In the genomic region with DNA sequence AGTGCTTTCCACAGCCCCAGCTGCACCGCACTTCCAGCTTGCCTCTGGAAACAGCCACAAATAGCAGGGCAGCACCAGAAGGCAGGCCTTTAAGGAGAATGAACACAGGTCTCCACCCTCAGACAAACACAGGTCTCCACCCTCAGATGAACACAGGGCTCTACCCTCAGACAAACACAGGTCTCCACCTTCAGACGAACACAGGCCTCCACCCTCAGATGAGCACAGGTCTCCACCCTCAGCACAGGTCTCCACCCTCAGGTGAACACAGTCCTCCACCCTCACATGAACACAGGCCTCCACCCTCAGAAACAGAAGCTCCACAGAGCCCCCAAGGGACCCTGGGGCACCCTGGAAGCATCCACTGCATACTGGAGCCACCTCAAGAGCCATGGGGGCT, we compare ENCODE assay signal across 27 cellular contexts. TPM values are rescaled to one million over a fixed set of nuclear protein-coding genes. Genes with fewer than 3 reads are reported as not detected.
"Had no signal": no experiment of that assay in that cellular context is flagged by ENCODE, and none has a peak within 500 bp of the region (broad histone marks: within the 10 kb centered on the region; RNA-seq: fewer than 3 reads in every experiment).

No MANE protein-coding gene starts in this region.

- H3K4me2 ChIP-seq: SK-N-SH had no signal

- DNase-seq: KBM-7, MV-4-11, NCI-H1048, NCI-H1105, NCI-H1417, NCI-H146, NCI-H187, NCI-H2029, NCI-H2081 treated with DMSO at 0.1 percent for 48 hours, NCI-H2171, NCI-H226, NCI-H446, NCI-H510A, NCI-H524 treated with DMSO at 0.1 percent for 48 hours, NCI-H69, NCI-H774, PC-3, SHP77, SK-N-SH had no signal

- H3K27ac ChIP-seq: HL-60, RWPE1 had no signal

- H3K9me3 ChIP-seq: SK-N-SH had no signal

- H3K9ac ChIP-seq: SK-N-SH had no signal

- FAIRE-seq: HTR-8/SVneo had no signal

- ATAC-seq: Panc1, PC-3 had no signal

RNA-seq across cellular contexts. Expression of a gene that starts 51.8 kb away (rescaled TPM):
- total RNA-seq: LHCN-M2, MCF 10A, OCI-LY7, SK-MEL-5 had no signal
- polyA plus RNA-seq: SK-N-SH had no signal
